ENCODE assay signal across 8 cellular contexts in genomic region chr3:156673732-156674045, GRCh38. TPM values are rescaled to one million over a fixed set of nuclear protein-coding genes. Genes with fewer than 3 reads are reported as not detected.
A peak's percentile ranks its signal among the peaks of the same experiment; 100 is the strongest.
DNase-seq lines count a peak whose midpoint lies in the region; ATAC-seq and TF ChIP-seq lines count a peak whose summit lies in the region.

No MANE protein-coding gene starts in this region.

- H3K4me3 ChIP-seq in GM12864 (ENCODE audit: low read depth, low read length) (peak overlapping the region; percentile 84), fibroblast of pulmonary artery (replicated peaks; ENCODE audit: low read depth, low read length) (peak overlapping the region; percentile 87), sigmoid colon (peak overlapping the region; percentile 32 to 87 (median 68))

- no peak for TF ChIP-seq POLR2A in sigmoid colon (IDR thresholded peaks at IDR 0.05)

- no peaks in the 10 kb centered on the region for H3K9me3 Mint-ChIP-seq in T-cell

- H3K27ac Mint-ChIP-seq in T-cell, result peak overlapping the region; percentile 97 to 99

- 2 to 10% methylated on average over 10 of the region's 10 CpGs for WGBS in sigmoid colon, 2 donors

- DNase-seq in GM12864 (ENCODE audit: low read depth), result no peak
- no peak for DNase-seq in T-cell
- DNase-seq in fibroblast of pulmonary artery (ENCODE audit: low read depth), result no peak
- DNase-seq in sigmoid colon, result no peak
- no peak for DNase-seq in NCI-H2171 treated with DMSO at 0.1 percent for 48 hours (lab: John Stamatoyannopoulos, UW)
- DNase-seq in AG08396 (ENCODE audit: low spot score), result no peak
- DNase-seq in NCI-H1436 (lab: John Stamatoyannopoulos, UW), result no peak

- peak overlapping the region; percentile 87 to 94 (median 90) for H3K4me3 Mint-ChIP-seq in T-cell

- no peaks in the 10 kb centered on the region for H3K27me3 Mint-ChIP-seq in T-cell

- no peak for TF ChIP-seq EP300 in sigmoid colon (IDR thresholded peaks at IDR 0.05)

- TF ChIP-seq CTCF in GM12864 (IDR thresholded peaks at IDR 0.05; ENCODE audit: low read depth, low read length, missing control alignments), result no peak
- TF ChIP-seq CTCF in fibroblast of pulmonary artery (IDR thresholded peaks at IDR 0.05; ENCODE audit: low read length, missing control alignments), result no peak
- TF ChIP-seq CTCF in sigmoid colon (IDR thresholded peaks at IDR 0.05), result no peak

- peaks cover 0 to 11% (median 3%) of the 10 kb centered on the region in 4 donors for H3K36me3 ChIP-seq in sigmoid colon

- no peak for ATAC-seq in T-cell (replicated peaks in 1 of 4)
- no peak for ATAC-seq in GM18909 (IDR thresholded peaks at IDR 0.05; ENCODE audit: poor library complexity, unreplicated experiment)

- peaks cover 0 to 32% (median 26%) of the 10 kb centered on the region in 4 donors for H3K4me1 ChIP-seq in sigmoid colon

- peak overlapping the region; percentile 96 to 98 (median 98) for H3K27ac ChIP-seq in sigmoid colon

- intact Hi-C loops in sigmoid colon (cut with DNase I), result loop anchor here (1.0 to 5.0 kb wide), 7 partner anchors 66 to 564 kb away; partner anchors contain the start of gene SSR3

- POLR2A ChIA-PET in T-cell (lab: Charles Lee), result interaction anchor here (0.5 to 1.5 kb wide), 9 partner anchors 16 to 730 kb away, joined by 3 to 6 read pairs (median 3); partner anchors contain the start of genes CCNL1 (in 1 of the 2) and SSR3 (in 1 of the 2)

- CTCF ChIA-PET in T-cell (lab: Charles Lee), result interaction anchor here (0.6 to 2.1 kb wide), 16 partner anchors 15 to 464 kb away, joined by 3 to 9 read pairs (median 4); partner anchors contain the start of gene SSR3 (in 2 of the 2)

- H3K9me3 ChIP-seq in sigmoid colon, result no peaks in the 10 kb centered on the region

- H3K4me1 Mint-ChIP-seq in T-cell, result peaks cover 39 to 43% (median 43%) of the 10 kb centered on the region in 3 donors

- no peaks in the 10 kb centered on the region for H3K27me3 ChIP-seq in sigmoid colon

- H3K36me3 Mint-ChIP-seq in T-cell, result peaks cover 27% of the 10 kb centered on the region

RNA-seq across cellular contexts. Expression of gene TIPARP, which starts 0.7 kb away (rescaled TPM):
- total RNA-seq in T-cell (100 to 1,000 TPM in 4 of 5 donors, 10 to 100 TPM in 1; 78.8 to 124 (median 110) TPM), sigmoid colon (10 to 100 TPM; 25.3 to 42.8 (median 27.0) TPM)
- polyA plus RNA-seq in sigmoid colon, result 10 to 100 TPM; 12.2 to 26.6 (median 18.0) TPM
